In genomic region chr6:3351105-3351676, GRCh38 we compare ENCODE assay signal across 10 cellular contexts.
A peak's percentile ranks its signal among the peaks of the same experiment; 100 is the strongest.
DNase-seq lines count a peak whose midpoint lies in the region; ATAC-seq and TF ChIP-seq lines count a peak whose summit lies in the region.
"Had no signal": no experiment of that assay in that cellular context is flagged by ENCODE, and none has a peak within 500 bp of the region (broad histone marks: within the 10 kb centered on the region; RNA-seq: fewer than 3 reads in every experiment).

No MANE protein-coding gene starts in this region.

- CTCF ChIA-PET in Calu3 (lab: Charles Lee), result interaction anchor here (0.7 kb wide), 1 partner anchor 830 kb away, joined by 3 read pairs; no protein-coding TSS in a partner anchor

- no TSS peak for BruUV-seq in Calu3 (replicated peaks; lab: Mats Ljungman, UMichigan)

- H3K27ac ChIP-seq in SJCRH30 (peak overlapping the region; percentile 42; the same call in 1 of the 2 replicates), subcutaneous abdominal adipose tissue (ENCODE audit: low read depth, low read length) (peak overlapping the region; percentile 38)

- H3K27me3 Mint-ChIP-seq in chondrocyte (ENCODE audit: low read depth) (no peaks in the 10 kb centered on the region), Calu3 (ENCODE audit: unreplicated experiment) (peaks cover 45% of the 10 kb centered on the region)

- H3K27me3 ChIP-seq in SJCRH30, result no peaks in the 10 kb centered on the region
- no peaks in the 10 kb centered on the region for H3K27me3 ChIP-seq in subcutaneous abdominal adipose tissue (ENCODE audit: control insufficient read depth in 5 of 5, insufficient read depth in 4 of 5, low read length in 5 of 5)

- H3K9me3 Mint-ChIP-seq in chondrocyte (ENCODE audit: low read depth), result no peaks in the 10 kb centered on the region
- no peaks in the 10 kb centered on the region for H3K9me3 Mint-ChIP-seq in Calu3 (ENCODE audit: low read depth, unreplicated experiment)

- peak; percentile 58 for DNase-seq in NCI-H1105 (lab: John Stamatoyannopoulos, UW)
- peak in 1 of 2 experiments; percentile 61 for DNase-seq in SJCRH30
- peak; percentile 90 for DNase-seq in left kidney (ENCODE audit: low read depth, low spot score)
- DNase-seq in chondrocyte (ENCODE audit: low spot score), result no peak
- DNase-seq in Calu3, result no peak

- intact Hi-C loops in Calu3 (cut with micrococcal nuclease; ENCODE audit: unreplicated experiment), result no loop called here

- H3K4me1 Mint-ChIP-seq in chondrocyte (ENCODE audit: low read depth), result peaks cover 51% of the 10 kb centered on the region
- peaks cover 8% of the 10 kb centered on the region for H3K4me1 Mint-ChIP-seq in Calu3 (ENCODE audit: low read depth, unreplicated experiment)

- H3K9me3 ChIP-seq in SJCRH30 (replicated peaks) (no peaks in the 10 kb centered on the region), subcutaneous abdominal adipose tissue (ENCODE audit: control insufficient read depth in 5 of 5, low read length in 5 of 5) (no peaks in the 10 kb centered on the region)

- H3K9ac ChIP-seq in subcutaneous abdominal adipose tissue (ENCODE audit: low read length in 5 of 5), result no peak overlapping the region

- H3K4me3 ChIP-seq in SJCRH30 (no peak overlapping the region), subcutaneous abdominal adipose tissue (ENCODE audit: low read depth in 1 of 5, low read length in 5 of 5) (no peak overlapping the region)
- H3K4me3 ChIP-seq: lung, skin epidermis had no signal

- no peak overlapping the region for H3K27ac Mint-ChIP-seq in chondrocyte (ENCODE audit: unreplicated experiment)
- H3K27ac Mint-ChIP-seq in Calu3 (ENCODE audit: unreplicated experiment), result no peak overlapping the region

- no peak for ATAC-seq in GM21447 (IDR thresholded peaks at IDR 0.05; ENCODE audit: unreplicated experiment)
- no peak for ATAC-seq in HG02884 (IDR thresholded peaks at IDR 0.05; ENCODE audit: unreplicated experiment)

- no peak overlapping the region for H3K4me3 Mint-ChIP-seq in chondrocyte (ENCODE audit: unreplicated experiment)
- H3K4me3 Mint-ChIP-seq in Calu3 (ENCODE audit: low read depth, unreplicated experiment), result no peak overlapping the region

- H3K36me3 Mint-ChIP-seq in chondrocyte (ENCODE audit: low read depth), result peaks cover 3% of the 10 kb centered on the region
- peaks cover 7% of the 10 kb centered on the region for H3K36me3 Mint-ChIP-seq in Calu3 (ENCODE audit: insufficient read depth, unreplicated experiment)

- H3K4me1 ChIP-seq in SJCRH30 (peaks cover 36% of the 10 kb centered on the region), subcutaneous abdominal adipose tissue (ENCODE audit: control insufficient read depth in 5 of 5, insufficient read depth in 5 of 5, low read length in 5 of 5) (peaks cover under 1 to 45% (median 33%) of the 10 kb centered on the region in 5 donors)

- no peak for TF ChIP-seq CTCF in chondrocyte (IDR thresholded peaks at IDR 0.05)
- no peak for TF ChIP-seq CTCF in Calu3 (IDR thresholded peaks at IDR 0.05; ENCODE audit: unreplicated experiment)

- H3K36me3 ChIP-seq in SJCRH30 (no peaks in the 10 kb centered on the region), subcutaneous abdominal adipose tissue (ENCODE audit: control insufficient read depth in 5 of 5, insufficient read depth in 5 of 5, low read length in 5 of 5) (no peaks in the 10 kb centered on the region)

Comparison
In these comparisons a context has a peak if more than half of its experiments do, and no peak if none do; other contexts are left out.
1. DNase-seq: peak in NCI-H1105 (single experiment) and left kidney (single experiment); none in chondrocyte (single experiment) and Calu3 (single experiment).